ENCODE assay signal across 26 cellular contexts in genomic region chr9:9804109-9804508, GRCh38.
"Had no signal": no experiment of that assay in that cellular context is flagged by ENCODE, and none has a peak within 500 bp of the region (broad histone marks: within the 10 kb centered on the region; RNA-seq: fewer than 3 reads in every experiment).

No MANE protein-coding gene starts in this region.

- H3K27ac ChIP-seq: stomach, suprapubic skin, testis, thoracic aorta, thyroid gland, tibial artery, tibial nerve, transverse colon, upper lobe of left lung, upper lobe of right lung, uterus, vagina had no signal

- ATAC-seq: stimulated activated effector memory CD8-positive, alpha-beta T cell treated with anti-CD3 and anti-CD28 coated beads, Interleukin-12 subunit alpha, Interleukin-12 subunit beta, amount 100 ng/mL, for 72 hours; stimulated activated memory B cell treated with anti-CD40 and anti-IgM and Interleukin-4, amounts not matched to agents 10 μg/mL and 1 μg/mL and 100 μg/mL, for 72 hours; stimulated activated naive B cell treated with anti-CD40 and anti-IgM and Interleukin-4, amounts not matched to agents 10 μg/mL and 1 μg/mL and 100 μg/mL, for 72 hours; stimulated activated naive CD8-positive, alpha-beta T cell treated with anti-CD3 and anti-CD28 coated beads, Interleukin-15, amount 100 ng/mL, for 72 hours; stimulated activated naive CD8-positive, alpha-beta T cell treated with anti-CD3 and anti-CD28 coated beads, Interleukin-15, Interleukin-2, amounts not matched to agents 100 U/mL and 50 U/mL, for 24 hours; upper lobe of right lung had no signal

- H3K4me3 ChIP-seq: stomach, suprapubic skin, testis, thoracic aorta, thyroid gland, tibial artery, tibial nerve, transverse colon, upper lobe of left lung, upper lobe of right lung, uterus, vagina had no signal

- H3K36me3 ChIP-seq: stomach, suprapubic skin, thoracic aorta, thyroid gland, tibial artery, tibial nerve, transverse colon, upper lobe of left lung, upper lobe of right lung, uterus, vagina had no signal

- H3K4me1 ChIP-seq: stomach, suprapubic skin, testis, thyroid gland, tibial artery, tibial nerve, transverse colon, upper lobe of left lung, upper lobe of right lung, uterus, vagina had no signal

- H3K27me3 ChIP-seq: stomach, suprapubic skin, testis, thyroid gland, tibial artery, tibial nerve, transverse colon, upper lobe of left lung, upper lobe of right lung, uterus, vagina had no signal

- DNase-seq: stimulated activated CD4-positive, alpha-beta T cell treated with anti-CD3 and anti-CD28 coated beads, Interleukin-2, amount 100 ng/mL, for 48 hours; stimulated activated CD4-positive, alpha-beta T cell treated with anti-CD3 and anti-CD28 coated beads, Interleukin-4, amount 100 ng/mL, for 1 hour; stimulated activated CD4-positive, alpha-beta T cell treated with anti-CD3 and anti-CD28 coated beads, Interleukin-4, amount 100 ng/mL, for 24 hours; stimulated activated CD4-positive, alpha-beta T cell treated with anti-CD3 and anti-CD28 coated beads, Interleukin-4, amount 100 ng/mL, for 4 hours; stimulated activated CD8-positive, alpha-beta memory T cell treated with anti-CD3 and anti-CD28 coated beads, Interleukin-4, amount 100 ng/mL, for 48 hours; stimulated activated naive B cell treated with anti-CD40 and anti-IgM and Interleukin-4, amounts not matched to agents 10 μg/mL and 1 μg/mL and 100 μg/mL, for 72 hours; stimulated activated naive CD4-positive, alpha-beta T cell; stimulated activated naive CD4-positive, alpha-beta T cell treated with Interleukin-2 at 50 U/mL for 16 hours; stimulated activated naive CD8-positive, alpha-beta T cell treated with anti-CD3 and anti-CD28 coated beads, Interleukin-15, amount 100 ng/mL, for 72 hours; stimulated activated naive CD8-positive, alpha-beta T cell treated with anti-CD3 and anti-CD28 coated beads, Interleukin-15, Interleukin-2, amounts not matched to agents 100 U/mL and 50 U/mL, for 24 hours; stomach; substantia nigra; testis; thyroid gland; tibial artery; transverse colon; trophoblast cell; upper lobe of left lung; upper lobe of right lung; uterus had no signal

- H3K9me3 ChIP-seq: stomach, suprapubic skin, testis, thoracic aorta, thyroid gland, tibial artery, tibial nerve, transverse colon, upper lobe of left lung, upper lobe of right lung, uterus, vagina had no signal
